8 cellular contexts compared by ENCODE assay signal in the genomic region with DNA sequence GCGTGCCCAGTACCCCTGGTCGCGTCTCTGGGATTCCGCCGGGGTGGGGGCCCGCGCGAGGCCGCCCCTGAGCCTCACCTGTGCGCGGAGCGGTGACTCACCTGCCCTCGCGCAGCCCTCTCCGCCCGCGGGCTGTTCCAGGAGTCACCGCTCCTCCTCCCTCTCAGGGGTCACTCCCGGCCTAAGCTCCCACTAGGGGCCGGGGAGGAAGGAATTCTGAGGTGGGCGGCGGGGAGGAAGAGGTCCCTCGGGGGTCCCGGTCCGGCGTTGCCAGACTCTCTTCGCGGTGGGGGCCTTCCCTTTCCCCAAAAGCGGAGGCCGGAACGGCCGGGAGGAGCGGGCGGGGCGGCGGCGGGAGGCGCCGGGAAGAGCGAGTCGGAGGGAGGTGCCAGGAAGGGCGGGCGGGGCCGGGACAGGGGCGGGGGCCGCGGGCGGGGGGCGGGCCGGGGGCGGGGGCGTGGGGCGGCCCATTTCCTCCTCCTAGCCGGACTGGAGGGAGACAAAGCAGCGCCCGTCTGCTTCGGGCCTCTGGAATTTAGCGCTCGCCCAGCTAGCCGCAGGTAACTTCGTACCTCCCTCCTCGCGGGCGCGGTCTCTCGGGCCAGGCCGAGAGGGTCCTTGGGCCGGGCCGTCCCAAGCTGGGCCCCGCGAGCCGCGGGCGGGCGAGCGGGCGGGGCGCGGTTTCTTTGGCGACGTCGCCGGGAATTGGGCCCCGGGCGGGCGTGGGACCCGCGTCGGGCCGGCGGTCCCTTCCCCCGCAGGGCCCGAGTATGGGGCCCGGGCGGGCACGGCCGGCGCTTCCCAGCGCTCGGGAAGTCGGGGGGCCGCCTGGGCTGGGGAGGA. TPM values are rescaled to one million over a fixed set of nuclear protein-coding genes. Genes with fewer than 3 reads are reported as not detected.
A peak's percentile ranks its signal among the peaks of the same experiment; 100 is the strongest.
DNase-seq lines count a peak whose midpoint lies in the region; ATAC-seq, FAIRE-seq and TF ChIP-seq lines count a peak whose summit lies in the region.

Gene CTNNA1, plus strand, starts transcription at position 475 of the 843 bp plus-strand sequence. CDS start 28,500 bp downstream, outside the sequence.

- H3K9me3 Mint-ChIP-seq in activated naive CD8-positive, alpha-beta T cell treated with anti-CD3 and anti-CD28 coated beads, Interleukin-2, amount 10 ng/mL, durations not matched to agents 7 days and 5 days, result peaks cover 3% of the 10 kb centered on the region

- peak within 1 kb of the TSS; percentile 97 to 99 (median 98) for H3K27ac ChIP-seq in pancreas
- H3K27ac ChIP-seq in thyroid gland, result peak within 1 kb of the TSS; percentile 97 to 99 (median 99)

- POLR2A ChIA-PET in activated naive CD8-positive, alpha-beta T cell treated with anti-CD3 and anti-CD28 coated beads, Interleukin-2, amount 10 ng/mL, durations not matched to agents 7 days and 5 days (lab: Charles Lee), result interaction anchor here (0.6 to 0.9 kb wide), 2 partner anchors 445 to 730 kb away, joined by 3 read pairs; partner anchors contain the start of genes SIL1 and STING1

- no peaks in the 10 kb centered on the region for H3K36me3 Mint-ChIP-seq in activated naive CD8-positive, alpha-beta T cell treated with anti-CD3 and anti-CD28 coated beads, Interleukin-2, amount 10 ng/mL, durations not matched to agents 7 days and 5 days

- peak within 1 kb of the TSS; percentile 91 for H3K4me3 ChIP-seq in BE2C (ENCODE audit: low read depth, low read length)
- H3K4me3 ChIP-seq in pancreas, result peak within 1 kb of the TSS; percentile 79 to 100 (median 90)
- H3K4me3 ChIP-seq in thyroid gland (replicated peaks in 1 of 3), result peak within 1 kb of the TSS; percentile 90 to 94 (median 91)

- TF ChIP-seq CTCF in BE2C (IDR thresholded peaks at IDR 0.05; ENCODE audit: low read depth, low read length), result no peak
- no peak for TF ChIP-seq CTCF in pancreas (IDR thresholded peaks at IDR 0.05)
- TF ChIP-seq CTCF in thyroid gland (IDR thresholded peaks at IDR 0.05), result peak in 3 of 6 experiments; percentile 19 to 21 (median 20)

- peaks cover 8% of the 10 kb centered on the region for H3K4me1 Mint-ChIP-seq in activated naive CD8-positive, alpha-beta T cell treated with anti-CD3 and anti-CD28 coated beads, Interleukin-2, amount 10 ng/mL, durations not matched to agents 7 days and 5 days

- peak; percentile 75 for DNase-seq in BE2C
- DNase-seq in HuH-7 (ENCODE audit: low spot score), result peak; percentile 79
- peak; percentile 49 for DNase-seq in SKM-1 treated with dmso at 0.1 percent for 144 hours (lab: John Stamatoyannopoulos, UW; ENCODE audit: unreplicated experiment)
- DNase-seq in activated naive CD8-positive, alpha-beta T cell treated with anti-CD3 and anti-CD28 coated beads, Interleukin-2, amount 10 ng/mL, durations not matched to agents 7 days and 5 days, result peak; percentile 73
- peak in 41 of 42 donors; percentile 23 to 86 (median 71) for DNase-seq in head of caudate nucleus
- DNase-seq in pancreas, result peak; percentile 86 to 95 (median 90)
- peak; percentile 81 to 85 for DNase-seq in thyroid gland

- TF ChIP-seq POLR2A in thyroid gland (IDR thresholded peaks at IDR 0.05), result peak; percentile 77 to 87

- no peaks in the 10 kb centered on the region for H3K9me3 ChIP-seq in BE2C
- H3K9me3 ChIP-seq in pancreas, result no peaks in the 10 kb centered on the region
- H3K9me3 ChIP-seq in thyroid gland, result no peaks in the 10 kb centered on the region

- H3K36me3 ChIP-seq in BE2C, result no peaks in the 10 kb centered on the region
- H3K36me3 ChIP-seq in pancreas, result no peaks in the 10 kb centered on the region
- H3K36me3 ChIP-seq in thyroid gland, result peaks cover 2% of the 10 kb centered on the region in 2 donors

- peak within 1 kb of the TSS; percentile 67 for H3K4me3 Mint-ChIP-seq in activated naive CD8-positive, alpha-beta T cell treated with anti-CD3 and anti-CD28 coated beads, Interleukin-2, amount 10 ng/mL, durations not matched to agents 7 days and 5 days

- peak; percentile 51 for ATAC-seq in GM19328 (IDR thresholded peaks at IDR 0.05; ENCODE audit: unreplicated experiment)
- peak; percentile 63 for ATAC-seq in activated naive CD8-positive, alpha-beta T cell treated with anti-CD3 and anti-CD28 coated beads, Interleukin-2, amount 10 ng/mL, durations not matched to agents 7 days and 5 days (ENCODE audit: low read depth)
- peak; percentile 88 to 93 (median 90) for ATAC-seq in pancreas

- no peak within 1 kb of the TSS for H3K27ac Mint-ChIP-seq in activated naive CD8-positive, alpha-beta T cell treated with anti-CD3 and anti-CD28 coated beads, Interleukin-2, amount 10 ng/mL, durations not matched to agents 7 days and 5 days

- H3K27me3 Mint-ChIP-seq in activated naive CD8-positive, alpha-beta T cell treated with anti-CD3 and anti-CD28 coated beads, Interleukin-2, amount 10 ng/mL, durations not matched to agents 7 days and 5 days, result peaks cover 56% of the 10 kb centered on the region

- no peaks in the 10 kb centered on the region for H3K4me1 ChIP-seq in BE2C
- H3K4me1 ChIP-seq in pancreas, result peaks cover 0 to 11% (median 10%) of the 10 kb centered on the region in 3 donors
- peaks cover 20 to 21% of the 10 kb centered on the region in 2 donors for H3K4me1 ChIP-seq in thyroid gland

- 0 to 1% methylated on average over 42 to 102 of the region's 102 CpGs for WGBS in pancreas, 2 donors
- 0% methylated on average over 3 of the region's 102 CpGs; no CpG with 5 or more reads in 1 of the 2 donors for WGBS in thyroid gland, 2 donors

- no peak for FAIRE-seq in pancreas (lab: Jason Lieb, UNC)

- H3K27me3 ChIP-seq in BE2C, result no peaks in the 10 kb centered on the region
- H3K27me3 ChIP-seq in pancreas, result no peaks in the 10 kb centered on the region
- H3K27me3 ChIP-seq in thyroid gland, result no peaks in the 10 kb centered on the region

- intact Hi-C loops in head of caudate nucleus (cut with DNase I), result no loop called here
- intact Hi-C loops in pancreas (cut with DNase I), result loop anchor here in 1 of 3 donors (10.0 kb wide), 1 partner anchor 512 kb away; no protein-coding TSS in a partner anchor
- intact Hi-C loops in thyroid gland (cut with DNase I), result no loop called here

RNA-seq across cellular contexts. Expression of gene CTNNA1, which starts in this region (rescaled TPM):
- polyA plus RNA-seq in BE2C (2012; ENCODE audit: insufficient read depth, insufficient read length, low read depth), result 89.9 TPM
- 10 to 100 TPM; 23.1 to 24.2 TPM for total RNA-seq in activated naive CD8-positive, alpha-beta T cell treated with anti-CD3 and anti-CD28 coated beads, Interleukin-2, amount 10 ng/mL, durations not matched to agents 7 days and 5 days
- total RNA-seq in pancreas (100 to 1,000 TPM; 105 to 193 (median 115) TPM), thyroid gland (100 to 1,000 TPM; 256 to 405 (median 341) TPM)
- 10 to 100 TPM; 53.9 to 65.0 TPM for polyA plus RNA-seq in pancreas

Comparison
In these comparisons a context has a peak if more than half of its experiments do, and no peak if none do; other contexts are left out.
1. Peak in every context shown above with its lines: DNase-seq, ATAC-seq, H3K4me3 ChIP-seq and H3K27ac ChIP-seq.
2. RNA of gene CTNNA1 (total RNA-seq): 256 to 405 TPM in thyroid gland and 105 to 193 TPM in pancreas; 23.1 to 24.2 TPM in activated naive CD8-positive, alpha-beta T cell treated with anti-CD3 and anti-CD28 coated beads, Interleukin-2, amount 10 ng/mL, durations not matched to agents 7 days and 5 days; every median in the first group is over 4 times any median in the second.